In the genomic region with DNA sequence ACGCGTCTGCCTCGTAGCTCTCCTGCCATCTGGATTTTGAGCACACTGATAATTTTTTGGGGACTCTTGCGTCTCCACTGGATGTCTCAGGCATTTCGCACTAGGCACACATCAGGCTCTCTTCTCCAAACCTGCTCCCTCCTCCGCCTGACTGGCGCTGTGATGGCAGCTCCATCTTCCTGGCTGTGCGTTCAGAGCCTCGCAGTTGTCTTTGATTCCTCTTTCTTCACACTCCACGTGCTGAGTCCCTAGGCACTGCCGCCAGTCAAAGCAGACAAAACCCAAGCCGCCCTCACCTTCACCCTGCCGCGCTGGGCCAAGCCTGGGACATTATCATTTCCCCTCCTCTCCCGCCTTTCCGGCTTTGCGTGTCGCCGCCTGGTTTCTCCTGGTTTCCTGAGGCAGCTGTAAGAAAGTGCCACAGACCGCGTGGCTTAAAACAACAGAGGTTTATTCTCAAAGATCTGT, we compare ENCODE assay signal across 8 cellular contexts. TPM values are rescaled to one million over a fixed set of nuclear protein-coding genes. Genes with fewer than 3 reads are reported as not detected.
DNase-seq lines count a peak whose midpoint lies in the region; ATAC-seq and TF ChIP-seq lines count a peak whose summit lies in the region.

No MANE protein-coding gene starts in this region.

- peaks cover 0 to 15% (median 8%) of the 10 kb centered on the region in 3 donors for H3K27me3 Mint-ChIP-seq in naive B cell

- H3K36me3 Mint-ChIP-seq in naive B cell = no peaks in the 10 kb centered on the region

- peak; percentile 25 for TF ChIP-seq POLR2A in erythroblast (IDR thresholded peaks at IDR 0.05; ENCODE audit: low read length)
- TF ChIP-seq POLR2A in upper lobe of left lung (IDR thresholded peaks at IDR 0.05) = no peak

- peaks cover 50% of the 10 kb centered on the region for H3K79me2 ChIP-seq in ACC112 (ENCODE audit: control insufficient read depth, insufficient read depth, low read length, unreplicated experiment)

- H3K36me3 ChIP-seq in ACC112 (ENCODE audit: insufficient read depth, low read length) (no peaks in the 10 kb centered on the region), upper lobe of left lung (peaks cover 0 to 12% (median 11%) of the 10 kb centered on the region in 4 donors)

- peaks cover 34 to 42% (median 40%) of the 10 kb centered on the region in 3 donors for H3K4me1 Mint-ChIP-seq in naive B cell

- peak overlapping the region; percentile 93 to 99 (median 96) for H3K4me3 Mint-ChIP-seq in naive B cell

- peak overlapping the region; percentile 89 for H2AFZ ChIP-seq in ACC112 (ENCODE audit: low read length, unreplicated experiment)

- WGBS in upper lobe of left lung, 2 donors = 0 to 1% methylated on average over 21 of the region's 21 CpGs

- ATAC-seq in HG02623 (IDR thresholded peaks at IDR 0.05; ENCODE audit: unreplicated experiment) (peak; percentile 25), naive B cell (ENCODE audit: low read depth in 2 of 2) (peak; percentile 30 to 46), upper lobe of left lung (ENCODE audit: low FRiP score in 2 of 2) (peak in 1 of 2 donors; percentile 49)

- 0 out of 2 replicates have a peak, but pooled peaks cover 3% of the 10 kb centered on the region for H3K27me3 ChIP-seq in ACC112 (ENCODE audit: insufficient read depth, low read length)
- no peaks in the 10 kb centered on the region for H3K27me3 ChIP-seq in upper lobe of left lung

- peak; percentile 57 for DNase-seq in NAMALWA (ENCODE audit: low spot score)
- peak; percentile 46 for DNase-seq in activated CD4-positive, alpha-beta T cell treated with anti-CD3 and anti-CD28 coated beads for 48 hours
- DNase-seq in erythroblast (lab: John Stamatoyannopoulos, UW) = peak; percentile 74 to 77
- DNase-seq in naive B cell = peak; percentile 28
- DNase-seq in upper lobe of left lung = peak in 1 of 2 donors; percentile 31

- H3K4me3 ChIP-seq in ACC112 (ENCODE audit: low read depth, low read length) (peak overlapping the region; percentile 83), upper lobe of left lung (peak overlapping the region; percentile 97 to 100 (median 100))

- no peaks in the 10 kb centered on the region for H3K9me3 Mint-ChIP-seq in naive B cell

- no peaks in the 10 kb centered on the region for H3K9me3 ChIP-seq in upper lobe of left lung

- H3K27ac ChIP-seq in ACC112 (ENCODE audit: low read depth, low read length) = no peak overlapping the region
- peak overlapping the region; percentile 78 to 89 (median 85) for H3K27ac ChIP-seq in upper lobe of left lung

- peak overlapping the region; percentile 91 to 97 (median 94) for H3K27ac Mint-ChIP-seq in naive B cell

- peaks cover 12% of the 10 kb centered on the region for H3K4me1 ChIP-seq in ACC112 (ENCODE audit: control insufficient read depth, insufficient read depth, low read length, unreplicated experiment)
- peaks cover 17 to 43% (median 25%) of the 10 kb centered on the region in 4 donors for H3K4me1 ChIP-seq in upper lobe of left lung

- TF ChIP-seq CTCF in GM12872 (IDR thresholded peaks at IDR 0.05; ENCODE audit: insufficient read depth, low read depth, low read length) (0 out of 3 replicates have a peak, but pooled peaks have one; percentile 34), upper lobe of left lung (IDR thresholded peaks at IDR 0.05) (no peak)

- TF ChIP-seq EP300 in upper lobe of left lung (IDR thresholded peaks at IDR 0.05) = no peak

RNA-seq across cellular contexts. Expression of a gene that starts 0.8 kb away (rescaled TPM):
- polyA plus RNA-seq in naive B cell (ENCODE audit: low read depth in 6 of 6) = 10 to 100 TPM; 37.9 to 63.0 (median 51.5) TPM
- 10 to 100 TPM; 17.0 to 24.5 (median 22.9) TPM for total RNA-seq in upper lobe of left lung

RNA-seq across cellular contexts. Expression of a gene that starts 32.1 kb away (rescaled TPM):
- under 1 TPM in 3 of 6 donors, not detected in 3; 0.15 to 0.83 (median 0.36) TPM for polyA plus RNA-seq in naive B cell (ENCODE audit: low read depth in 6 of 6)
- total RNA-seq in upper lobe of left lung = 1 to 10 TPM in 4 of 6 donors, under 1 TPM in 1, not detected in 1; 0.67 to 4.1 (median 1.7) TPM
